Comparison of ENCODE assay signal across 21 cellular contexts in the genomic region with DNA sequence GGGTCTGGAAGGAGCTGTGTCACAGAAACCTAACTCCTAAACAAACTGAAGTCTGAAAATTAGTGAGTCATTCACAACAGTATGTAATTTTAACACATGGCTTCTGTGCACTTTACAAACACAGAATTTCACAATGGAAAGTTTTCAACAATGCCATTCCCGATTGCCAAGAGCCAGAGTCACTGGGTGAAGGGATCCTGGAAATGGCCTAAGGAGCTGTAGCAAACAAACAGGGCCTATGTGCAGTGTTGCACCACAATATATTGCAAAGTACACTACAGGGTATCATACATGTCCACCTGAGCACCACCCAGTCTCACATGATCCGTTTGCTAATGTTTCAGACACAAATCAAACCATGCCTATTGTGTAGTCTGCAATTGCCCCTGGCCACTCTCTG.
DNase-seq lines count a peak whose midpoint lies in the region; ATAC-seq and TF ChIP-seq lines count a peak whose summit lies in the region.
"Had no signal": no experiment of that assay in that cellular context is flagged by ENCODE, and none has a peak within 500 bp of the region (broad histone marks: within the 10 kb centered on the region; RNA-seq: fewer than 3 reads in every experiment).

No MANE protein-coding gene starts in this region.

- H2AFZ ChIP-seq in mammary epithelial cell (ENCODE audit: low read depth, low read length) (no peak overlapping the region), PC-3 (ENCODE audit: low read length) (no peak overlapping the region), trophoblast cell (ENCODE audit: insufficient read depth, low read length, poor library complexity) (no peak overlapping the region)
- H2AFZ ChIP-seq: GM23248 had no signal

- in situ Hi-C loops in mammary epithelial cell (cut with MboI; ENCODE audit: low sequenced_read_pairs in 2 of 2), result no loop called here

- H4K20me1 ChIP-seq in mammary epithelial cell (ENCODE audit: insufficient read depth, low read length), result no peaks in the 10 kb centered on the region
- no peaks in the 10 kb centered on the region for H4K20me1 ChIP-seq in PC-3 (ENCODE audit: low read length)

- POLR2A ChIA-PET in MCF 10A (lab: Yijun Ruan, JAX) (interaction anchor here (0.7 kb wide), 1 partner anchor 154 kb away, joined by 4 read pairs; no protein-coding TSS in a partner anchor), PC-3 (lab: Charles Lee; ENCODE audit: unreplicated experiment) (no interaction called here)

- no peaks in the 10 kb centered on the region for H3K9me3 Mint-ChIP-seq in MCF 10A (ENCODE audit: unreplicated experiment)
- peaks cover 3% of the 10 kb centered on the region for H3K9me3 Mint-ChIP-seq in natural killer cell treated with Interleukin-12 subunit alpha and Interleukin-12 subunit beta and Interleukin-15 and Interleukin-18, amount 100 ng/mL, for 72 hours

- no peaks in the 10 kb centered on the region for H3K27me3 ChIP-seq in mammary epithelial cell (ENCODE audit: insufficient read depth, low read length)
- peaks cover 32% of the 10 kb centered on the region; the same call in 1 of the 2 replicates for H3K27me3 ChIP-seq in PC-3 (ENCODE audit: low read length)
- H3K27me3 ChIP-seq in trophoblast cell (ENCODE audit: insufficient read depth, low read length), result no peaks in the 10 kb centered on the region

- H3K79me1 ChIP-seq in trophoblast cell (ENCODE audit: low read length), result no peaks in the 10 kb centered on the region

- CTCF ChIA-PET in MCF 10A (lab: Yijun Ruan, JAX) (no interaction called here), mammary epithelial cell (lab: Charles Lee; ENCODE audit: low non-redundant PET) (no interaction called here), PC-3 (lab: Charles Lee) (no interaction called here)

- no peak overlapping the region for H3K18ac ChIP-seq in trophoblast cell (ENCODE audit: low read length)

- H4K12ac ChIP-seq in trophoblast cell (ENCODE audit: low read depth, low read length), result no peak overlapping the region

- H2BK5ac ChIP-seq in trophoblast cell (ENCODE audit: low read depth, low read length, poor library complexity), result no peak overlapping the region

- H3K4me3 Mint-ChIP-seq in MCF 10A (ENCODE audit: unreplicated experiment), result no peak overlapping the region
- no peak overlapping the region for H3K4me3 Mint-ChIP-seq in natural killer cell treated with Interleukin-12 subunit alpha and Interleukin-12 subunit beta and Interleukin-15 and Interleukin-18, amount 100 ng/mL, for 72 hours
- H3K4me3 Mint-ChIP-seq: B cell had no signal

- H3F3A ChIP-seq in PC-3 (ENCODE audit: low read length, unreplicated experiment), result no peaks in the 10 kb centered on the region

- H3K23ac ChIP-seq in trophoblast cell (ENCODE audit: low read length), result no peak overlapping the region

- no peak for TF ChIP-seq CTCF in MCF 10A (IDR thresholded peaks at IDR 0.05; ENCODE audit: unreplicated experiment)
- TF ChIP-seq CTCF in mammary epithelial cell (conservative IDR thresholded peaks at IDR 0.05 in 1 of 2, IDR thresholded peaks at IDR 0.05 in 1 of 2; ENCODE audit: extremely low read depth in 1 of 2, insufficient read depth in 1 of 2, low read depth in 1 of 2, low read length in 2 of 2), result no peak
- no peak for TF ChIP-seq CTCF in PC-3 (conservative IDR thresholded peaks at IDR 0.05; ENCODE audit: low read depth, low read length)
- TF ChIP-seq CTCF in epithelial cell of esophagus (IDR thresholded peaks at IDR 0.05; ENCODE audit: insufficient read depth, low read depth, low read length, missing control alignments), result no peak

- dilution Hi-C loops in mammary epithelial cell (cut with HindIII; ENCODE audit: low sequenced_read_pairs), result no loop called here

- H3K27ac Mint-ChIP-seq in MCF 10A (ENCODE audit: low read depth, unreplicated experiment), result no peak overlapping the region
- no peak overlapping the region for H3K27ac Mint-ChIP-seq in natural killer cell treated with Interleukin-12 subunit alpha and Interleukin-12 subunit beta and Interleukin-15 and Interleukin-18, amount 100 ng/mL, for 72 hours
- H3K27ac Mint-ChIP-seq: B cell had no signal

- H3K4me2 ChIP-seq in mammary epithelial cell (ENCODE audit: insufficient read depth, low read depth, low read length), result no peak overlapping the region
- peak overlapping the region; percentile 11 for H3K4me2 ChIP-seq in PC-3 (ENCODE audit: low read length)
- no peak overlapping the region for H3K4me2 ChIP-seq in trophoblast cell (ENCODE audit: low read length)

- H3K9ac ChIP-seq in mammary epithelial cell (ENCODE audit: insufficient read depth, low read length) (no peak overlapping the region), PC-3 (ENCODE audit: low read length) (no peak overlapping the region), trophoblast cell (ENCODE audit: low read length) (no peak overlapping the region)
- H3K9ac ChIP-seq: GM23248 had no signal

- 23% methylated on average over 2 of the region's 2 CpGs for whole genome bisulfite sequencing in mammary epithelial cell (ENCODE audit: low coverage, missing lambda C conversion rate)
- WGBS in trophoblast cell (ENCODE audit: extremely low coverage, insufficient coverage, insufficient read length), result no CpG with 5 or more reads among the region's 2 CpGs

- no peaks in the 10 kb centered on the region for H3K79me2 ChIP-seq in mammary epithelial cell (ENCODE audit: insufficient read depth, low read length)
- H3K79me2 ChIP-seq in PC-3 (ENCODE audit: low read length), result no peaks in the 10 kb centered on the region
- H3K79me2 ChIP-seq in trophoblast cell (ENCODE audit: control insufficient read depth, insufficient read depth, low read length, poor library complexity), result no peaks in the 10 kb centered on the region

- no peaks in the 10 kb centered on the region for H3K4me1 ChIP-seq in mammary epithelial cell (ENCODE audit: insufficient read depth, low read length)
- H3K4me1 ChIP-seq in PC-3 (ENCODE audit: insufficient read depth, low read length), result peaks cover 27% of the 10 kb centered on the region
- H3K4me1 ChIP-seq in trophoblast cell (ENCODE audit: control insufficient read depth in 1 of 2, insufficient read depth in 2 of 2, low read length in 2 of 2), result peaks cover 0 to 8% of the 10 kb centered on the region in 2 experiments

- peaks cover 31% of the 10 kb centered on the region for H3K27me3 Mint-ChIP-seq in MCF 10A (ENCODE audit: insufficient read depth, unreplicated experiment)
- H3K27me3 Mint-ChIP-seq in natural killer cell treated with Interleukin-12 subunit alpha and Interleukin-12 subunit beta and Interleukin-15 and Interleukin-18, amount 100 ng/mL, for 72 hours, result no peaks in the 10 kb centered on the region

- no peak overlapping the region for H2AK5ac ChIP-seq in trophoblast cell (ENCODE audit: low read length)

- intact Hi-C loops in MCF 10A (cut with micrococcal nuclease), result no loop called here
- intact Hi-C loops in mammary epithelial cell (cut with micrococcal nuclease), result no loop called here
- intact Hi-C loops in PC-3 (cut with micrococcal nuclease), result no loop called here

- peak; percentile 74 for DNase-seq in MCF 10A (ENCODE audit: unreplicated experiment)
- no peak for DNase-seq in mammary epithelial cell
- peak; percentile 82 for DNase-seq in PC-3
- peak; percentile 16 for DNase-seq in epithelial cell of esophagus (ENCODE audit: low read depth)
- DNase-seq in trophoblast cell, result peak; percentile 29 to 69
- DNase-seq in natural killer cell treated with Interleukin-12 subunit alpha and Interleukin-12 subunit beta and Interleukin-15 and Interleukin-18, amount 100 ng/mL, for 72 hours (ENCODE audit: low spot score), result no peak
- DNase-seq: DMS79 treated with DMSO at 0.1 percent for 48 hours, GM23248, KG1, MV-4-11, NCI-H1105 treated with DMSO at 0.1 percent for 48 hours, NCI-H2081, NCI-H2171 treated with DMSO at 0.1 percent for 48 hours, NCI-H526, RPMI8226, SHP77 treated with DMSO at 0.1 percent for 48 hours had no signal

- no peak for ATAC-seq in PC-3
- ATAC-seq in GM18907 (IDR thresholded peaks at IDR 0.05; ENCODE audit: unreplicated experiment), result no peak
- no peak for ATAC-seq in natural killer cell treated with Interleukin-12 subunit alpha and Interleukin-12 subunit beta and Interleukin-15 and Interleukin-18, amount 100 ng/mL, for 72 hours
- no peak for ATAC-seq in GM18858 (IDR thresholded peaks at IDR 0.05; ENCODE audit: unreplicated experiment)
- ATAC-seq: HCT116 had no signal

- BruUV-seq in MCF 10A (replicated peaks; lab: Mats Ljungman, UMichigan) (no TSS peak), mammary epithelial cell (replicated peaks; lab: Mats Ljungman, UMichigan) (no TSS peak), PC-3 (replicated peaks; lab: Mats Ljungman, UMichigan) (no TSS peak)

- no peaks in the 10 kb centered on the region for H3K36me3 Mint-ChIP-seq in MCF 10A (ENCODE audit: insufficient read depth, unreplicated experiment)
- no peaks in the 10 kb centered on the region for H3K36me3 Mint-ChIP-seq in natural killer cell treated with Interleukin-12 subunit alpha and Interleukin-12 subunit beta and Interleukin-15 and Interleukin-18, amount 100 ng/mL, for 72 hours

- no peak overlapping the region for H3K4ac ChIP-seq in trophoblast cell (ENCODE audit: low read depth, low read length)

- H3K14ac ChIP-seq in trophoblast cell (ENCODE audit: low read length), result no peak overlapping the region

- H3K4me3 ChIP-seq in mammary epithelial cell (replicated peaks in 1 of 3; ENCODE audit: insufficient read depth in 1 of 3, low read depth in 2 of 3, low read length in 3 of 3) (no peak overlapping the region), PC-3 (ENCODE audit: low read length) (no peak overlapping the region), epithelial cell of esophagus (ENCODE audit: low read length) (no peak overlapping the region), trophoblast cell (ENCODE audit: low read depth, low read length) (no peak overlapping the region)
- H3K4me3 ChIP-seq: GM23248, SK-N-MC had no signal

- no peaks in the 10 kb centered on the region for H3K4me1 Mint-ChIP-seq in MCF 10A (ENCODE audit: insufficient read depth, unreplicated experiment)
- no peaks in the 10 kb centered on the region for H3K4me1 Mint-ChIP-seq in natural killer cell treated with Interleukin-12 subunit alpha and Interleukin-12 subunit beta and Interleukin-15 and Interleukin-18, amount 100 ng/mL, for 72 hours (ENCODE audit: low read depth in 2 of 2)
- H3K4me1 Mint-ChIP-seq: B cell had no signal

- H3K9me2 ChIP-seq in PC-3 (replicated peaks; ENCODE audit: low read length), result no peaks in the 10 kb centered on the region

- no peaks in the 10 kb centered on the region for H3K36me3 ChIP-seq in mammary epithelial cell (ENCODE audit: insufficient read depth, low read length)
- no peaks in the 10 kb centered on the region for H3K36me3 ChIP-seq in PC-3 (ENCODE audit: low read depth, low read length)
- no peaks in the 10 kb centered on the region for H3K36me3 ChIP-seq in trophoblast cell (ENCODE audit: control insufficient read depth in 1 of 2, insufficient read depth in 2 of 2, low read length in 2 of 2)

- no peak overlapping the region for H4K91ac ChIP-seq in trophoblast cell (ENCODE audit: low read depth, low read length)

- H3K27ac ChIP-seq in mammary epithelial cell (ENCODE audit: insufficient read depth, low read depth, low read length), result no peak overlapping the region
- H3K27ac ChIP-seq in PC-3 (ENCODE audit: low read length), result peak overlapping the region; percentile 10
- no peak overlapping the region for H3K27ac ChIP-seq in trophoblast cell (ENCODE audit: low read depth, low read length)
- H3K27ac ChIP-seq: GM23248, SK-N-MC had no signal

- H3K9me3 ChIP-seq in mammary epithelial cell (replicated peaks; ENCODE audit: insufficient read depth, low read length) (no peaks in the 10 kb centered on the region), PC-3 (ENCODE audit: low read length) (no peaks in the 10 kb centered on the region), trophoblast cell (ENCODE audit: insufficient read depth, low read depth, low read length) (no peaks in the 10 kb centered on the region)

- H2BK12ac ChIP-seq in trophoblast cell (ENCODE audit: low read length), result no peak overlapping the region

- no peak overlapping the region for H2BK120ac ChIP-seq in trophoblast cell (ENCODE audit: insufficient read depth, low read length, poor library complexity)

- H4K8ac ChIP-seq in trophoblast cell (ENCODE audit: low read depth, low read length), result no peak overlapping the region

Comparison
In these comparisons a context has a peak if more than half of its experiments do, and no peak if none do; other contexts are left out.
1. DNase-seq: peak in MCF 10A (single experiment), PC-3 (single experiment), epithelial cell of esophagus (single experiment) and trophoblast cell (2 of 2); none in mammary epithelial cell (single experiment) and natural killer cell treated with Interleukin-12 subunit alpha and Interleukin-12 subunit beta and Interleukin-15 and Interleukin-18, amount 100 ng/mL, for 72 hours (single experiment).